12 cellular contexts compared by ENCODE assay signal in genomic region chr9:7549261-7549660, GRCh38.
DNase-seq lines count a peak whose midpoint lies in the region; ATAC-seq and TF ChIP-seq lines count a peak whose summit lies in the region.
"Had no signal": no experiment of that assay in that cellular context is flagged by ENCODE, and none has a peak within 500 bp of the region (broad histone marks: within the 10 kb centered on the region; RNA-seq: fewer than 3 reads in every experiment).

No MANE protein-coding gene starts in this region.

- peak overlapping the region in 1 of 2 experiments; percentile 6 for H2BK12ac ChIP-seq in mesenchymal stem cell (ENCODE audit: low read length in 2 of 2)

- H3K36me3 ChIP-seq in mesenchymal stem cell (ENCODE audit: control insufficient read depth in 1 of 2, insufficient read depth in 2 of 2, low read depth in 1 of 2, low read length in 2 of 2) = no peaks in the 10 kb centered on the region
- H3K36me3 ChIP-seq: BE2C had no signal

- no peak overlapping the region for H2BK120ac ChIP-seq in mesenchymal stem cell (ENCODE audit: low read depth, low read length)

- no peaks in the 10 kb centered on the region for H3K27me3 ChIP-seq in mesenchymal stem cell (ENCODE audit: control insufficient read depth in 1 of 2, insufficient read depth in 1 of 2, low read length in 2 of 2)
- H3K27me3 ChIP-seq: BE2C had no signal

- H2BK5ac ChIP-seq in mesenchymal stem cell (ENCODE audit: low read depth, low read length, poor library complexity, severe bottlenecking) = no peak overlapping the region

- H2BK15ac ChIP-seq in mesenchymal stem cell (ENCODE audit: low read depth, poor library complexity, severe bottlenecking) = no peak overlapping the region

- H3K27ac Mint-ChIP-seq in WTC11 (no peak overlapping the region), CD14-positive monocyte (no peak overlapping the region), natural killer cell (no peak overlapping the region)
- H3K27ac Mint-ChIP-seq: activated naive CD4-positive, alpha-beta T cell treated with anti-CD3 and anti-CD28 coated beads, Interleukin-2, amount 10 ng/mL, durations not matched to agents 7 days and 5 days had no signal

- peak; percentile 69 for DNase-seq in DMS79 treated with DMSO at 0.1 percent for 48 hours (lab: John Stamatoyannopoulos, UW)
- peak; percentile 18 for DNase-seq in NCI-H2107 (lab: John Stamatoyannopoulos, UW)
- DNase-seq in WTC11 (ENCODE audit: low spot score) = peak; percentile 49
- DNase-seq in mesenchymal stem cell = peak; percentile 53
- DNase-seq in CD14-positive monocyte (ENCODE audit: low spot score) = no peak
- DNase-seq in RWPE1 (ENCODE audit: low spot score) = no peak
- no peak for DNase-seq in natural killer cell
- DNase-seq in HuH-7.5 (ENCODE audit: low spot score) = no peak
- DNase-seq: activated naive CD4-positive, alpha-beta T cell treated with anti-CD3 and anti-CD28 coated beads, Interleukin-2, amount 10 ng/mL, durations not matched to agents 7 days and 5 days; BE2C; NCI-H1048; stimulated activated CD4-positive, alpha-beta T cell treated with anti-CD3 and anti-CD28 coated beads, Interleukin-4, amount 100 ng/mL, for 1 hour had no signal

- WGBS in mesenchymal stem cell = 14% methylated on average over 3 of the region's 3 CpGs

- peak overlapping the region in 1 of 2 experiments; percentile 56 for H3K18ac ChIP-seq in mesenchymal stem cell (ENCODE audit: low read depth in 1 of 2, low read length in 2 of 2)

- H3K27ac ChIP-seq in mesenchymal stem cell (ENCODE audit: low read length, poor library complexity, severe bottlenecking) (no peak overlapping the region), RWPE1 (no peak overlapping the region)

- no peak overlapping the region for H3K4ac ChIP-seq in mesenchymal stem cell (ENCODE audit: low read depth in 1 of 2, low read length in 2 of 2)

- peaks cover 10% of the 10 kb centered on the region for H3K4me1 Mint-ChIP-seq in WTC11
- no peaks in the 10 kb centered on the region for H3K4me1 Mint-ChIP-seq in CD14-positive monocyte
- H3K4me1 Mint-ChIP-seq in natural killer cell = no peaks in the 10 kb centered on the region
- H3K4me1 Mint-ChIP-seq: activated naive CD4-positive, alpha-beta T cell treated with anti-CD3 and anti-CD28 coated beads, Interleukin-2, amount 10 ng/mL, durations not matched to agents 7 days and 5 days had no signal

- intact Hi-C loops in CD14-positive monocyte (cut with micrococcal nuclease) (no loop called here), natural killer cell (cut with micrococcal nuclease) (no loop called here)

- H3K79me1 ChIP-seq in mesenchymal stem cell (replicated peaks; ENCODE audit: low read length, poor library complexity, severe bottlenecking) = no peaks in the 10 kb centered on the region

- H3K36me3 Mint-ChIP-seq in WTC11 (no peaks in the 10 kb centered on the region), CD14-positive monocyte (no peaks in the 10 kb centered on the region), natural killer cell (no peaks in the 10 kb centered on the region)
- H3K36me3 Mint-ChIP-seq: activated naive CD4-positive, alpha-beta T cell treated with anti-CD3 and anti-CD28 coated beads, Interleukin-2, amount 10 ng/mL, durations not matched to agents 7 days and 5 days had no signal

- ATAC-seq in WTC11 = peak; percentile 91
- ATAC-seq in natural killer cell = no peak

- POLR2A ChIA-PET in WTC11 (lab: Charles Lee) = no interaction called here
- POLR2A ChIA-PET in RWPE1 (lab: Yijun Ruan, JAX; ENCODE audit: low non-redundant PET) = no interaction called here

- peaks cover 12% of the 10 kb centered on the region for H3K9me3 Mint-ChIP-seq in WTC11
- peaks cover 0 to 6% (median 2%) of the 10 kb centered on the region in 7 donors for H3K9me3 Mint-ChIP-seq in CD14-positive monocyte
- H3K9me3 Mint-ChIP-seq in natural killer cell = peaks cover 0 to 2% of the 10 kb centered on the region in 2 donors
- H3K9me3 Mint-ChIP-seq: activated naive CD4-positive, alpha-beta T cell treated with anti-CD3 and anti-CD28 coated beads, Interleukin-2, amount 10 ng/mL, durations not matched to agents 7 days and 5 days had no signal

- H3K23ac ChIP-seq in mesenchymal stem cell (ENCODE audit: low read length in 2 of 2) = no peak overlapping the region

- no peaks in the 10 kb centered on the region for H3K27me3 Mint-ChIP-seq in WTC11 (ENCODE audit: low read depth)
- H3K27me3 Mint-ChIP-seq in CD14-positive monocyte (ENCODE audit: low read depth in 3 of 3) = peaks cover 0 to 3% (median 2%) of the 10 kb centered on the region in 3 donors
- H3K27me3 Mint-ChIP-seq in natural killer cell (ENCODE audit: low read depth in 2 of 2) = peaks cover 37 to 61% of the 10 kb centered on the region in 2 donors

- H3K9me3 ChIP-seq in mesenchymal stem cell (ENCODE audit: control insufficient read depth, low read length) = no peaks in the 10 kb centered on the region
- H3K9me3 ChIP-seq: BE2C had no signal

- H2AFZ ChIP-seq in mesenchymal stem cell (ENCODE audit: low read depth, low read length) = no peak overlapping the region

- H3K4me1 ChIP-seq in mesenchymal stem cell (ENCODE audit: control insufficient read depth, insufficient read depth, low read depth, low read length) = no peaks in the 10 kb centered on the region
- H3K4me1 ChIP-seq: BE2C had no signal

- TF ChIP-seq CTCF in WTC11 (IDR thresholded peaks at IDR 0.05) (no peak), CD14-positive monocyte (IDR thresholded peaks at IDR 0.05) (no peak), RWPE1 (conservative IDR thresholded peaks at IDR 0.05; ENCODE audit: low read depth) (no peak), natural killer cell (IDR thresholded peaks at IDR 0.05) (no peak)

- H3K14ac ChIP-seq in mesenchymal stem cell (ENCODE audit: low read length in 2 of 2) = peak overlapping the region in 1 of 2 experiments; percentile 41

- no peak overlapping the region for H3K4me2 ChIP-seq in mesenchymal stem cell (ENCODE audit: low read length, poor library complexity, severe bottlenecking)

- peak overlapping the region; percentile 41 for H4K91ac ChIP-seq in mesenchymal stem cell (ENCODE audit: low read length)

- H2AK5ac ChIP-seq in mesenchymal stem cell (ENCODE audit: low read length, severe bottlenecking) = no peak overlapping the region

- no peak overlapping the region for H4K8ac ChIP-seq in mesenchymal stem cell (ENCODE audit: low read length)

- H3K9ac ChIP-seq in mesenchymal stem cell (ENCODE audit: low read length) = no peak overlapping the region

- no peak overlapping the region for H3K4me3 ChIP-seq in mesenchymal stem cell (ENCODE audit: insufficient read depth in 1 of 2, low read depth in 1 of 2, low read length in 2 of 2)

- CTCF ChIA-PET in WTC11 (lab: Charles Lee) = interaction anchor here (0.8 to 1.1 kb wide), 3 partner anchors 12 to 147 kb away, joined by 3 read pairs; no protein-coding TSS in a partner anchor
- CTCF ChIA-PET in RWPE1 (lab: Yijun Ruan, JAX) = no interaction called here

- H3K4me3 Mint-ChIP-seq in WTC11 (no peak overlapping the region), CD14-positive monocyte (no peak overlapping the region), natural killer cell (no peak overlapping the region)
- H3K4me3 Mint-ChIP-seq: activated naive CD4-positive, alpha-beta T cell treated with anti-CD3 and anti-CD28 coated beads, Interleukin-2, amount 10 ng/mL, durations not matched to agents 7 days and 5 days had no signal

TF ChIP-seq in WTC11, 78 proteins besides CTCF, POLR2A, EP300 and RAD21:
- TF ChIP-seq ATF1 (CRISPR knock-in tag; IDR thresholded peaks at IDR 0.05) (no peak), HMGXB4 (CRISPR knock-in tag; IDR thresholded peaks at IDR 0.05) (no peak), TEAD1 (CRISPR knock-in tag; IDR thresholded peaks at IDR 0.05) (no peak), ZBTB21 (CRISPR knock-in tag; IDR thresholded peaks at IDR 0.05; ENCODE audit: borderline replicate concordance) (no peak), ESRRA (CRISPR knock-in tag; IDR thresholded peaks at IDR 0.05; ENCODE audit: borderline replicate concordance) (no peak), ZNF423 (CRISPR knock-in tag; IDR thresholded peaks at IDR 0.05) (peak; percentile 58; the same call in 1 of the 2 replicates), GABPB1 (CRISPR knock-in tag; IDR thresholded peaks at IDR 0.05) (no peak)
- TF ChIP-seq, protein P1, sequence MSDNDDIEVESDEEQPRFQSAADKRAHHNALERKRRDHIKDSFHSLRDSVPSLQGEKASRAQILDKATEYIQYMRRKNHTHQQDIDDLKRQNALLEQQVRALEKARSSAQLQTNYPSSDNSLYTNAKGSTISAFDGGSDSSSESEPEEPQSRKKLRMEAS (CRISPR knock-in tag; IDR thresholded peaks at IDR 0.05) = no peak

Comparison
In these comparisons a context has a peak if more than half of its experiments do, and no peak if none do; other contexts are left out.
1. DNase-seq: peak in DMS79 treated with DMSO at 0.1 percent for 48 hours (single experiment), NCI-H2107 (single experiment), WTC11 (single experiment) and mesenchymal stem cell (single experiment); none in CD14-positive monocyte (single experiment), RWPE1 (single experiment), natural killer cell (single experiment) and HuH-7.5 (single experiment).